ENCODE assay signal across 19 cellular contexts in the genomic region with DNA sequence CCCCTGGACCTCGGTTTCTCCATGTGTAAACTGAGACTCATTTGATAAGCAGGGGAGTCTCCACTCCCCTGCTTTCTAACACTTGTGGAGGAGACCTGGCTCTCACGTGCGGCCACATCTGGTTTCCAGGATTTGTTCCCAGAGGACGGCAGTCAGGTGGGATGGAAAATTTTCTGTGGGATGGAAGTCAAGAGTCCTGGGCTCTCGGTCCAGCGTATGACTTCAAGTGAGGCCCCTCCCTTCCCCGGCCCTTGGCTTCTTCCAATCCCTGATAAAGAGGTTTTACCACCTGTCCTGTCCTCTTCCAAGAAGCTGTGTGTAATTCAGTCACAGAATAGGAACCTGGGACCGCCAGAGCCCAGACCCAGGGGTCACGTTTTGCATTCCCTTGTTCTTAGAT. TPM values are rescaled to one million over a fixed set of nuclear protein-coding genes. Genes with fewer than 3 reads are reported as not detected.
DNase-seq lines count a peak whose midpoint lies in the region; ATAC-seq and TF ChIP-seq lines count a peak whose summit lies in the region.
"Had no signal": no experiment of that assay in that cellular context is flagged by ENCODE, and none has a peak within 500 bp of the region (broad histone marks: within the 10 kb centered on the region; RNA-seq: fewer than 3 reads in every experiment).

No MANE protein-coding gene starts in this region.

- TF ChIP-seq CTCF in body of pancreas (IDR thresholded peaks at IDR 0.05): no peak
- TF ChIP-seq CTCF in heart left ventricle (IDR thresholded peaks at IDR 0.05): no peak
- no peak for TF ChIP-seq CTCF in omental fat pad (IDR thresholded peaks at IDR 0.05)
- no peak for TF ChIP-seq CTCF in testis (IDR thresholded peaks at IDR 0.05)

- peak; percentile 85 for ATAC-seq in body of pancreas
- ATAC-seq in heart left ventricle: peak in 3 of 4 donors; percentile 12 to 35 (median 21)
- ATAC-seq in omental fat pad (ENCODE audit: low FRiP score): peak; percentile 23
- ATAC-seq in HG03460 (IDR thresholded peaks at IDR 0.05; ENCODE audit: unreplicated experiment): no peak
- no peak for ATAC-seq in HG03039 (IDR thresholded peaks at IDR 0.05; ENCODE audit: unreplicated experiment)
- ATAC-seq in HG03097 (IDR thresholded peaks at IDR 0.05; ENCODE audit: low FRiP score, unreplicated experiment): no peak

- DNase-seq in body of pancreas (peak; percentile 61 to 87 (median 82)), heart left ventricle (no peak), omental fat pad (ENCODE audit: low spot score) (no peak), testis (no peak)
- DNase-seq in activated CD4-positive, alpha-beta memory T cell treated with anti-CD3 and anti-CD28 coated beads for 36 hours: no peak
- DNase-seq: Calu3; CD4-positive, alpha-beta memory T cell; DMS53; NCI-H1105 treated with DMSO at 0.1 percent for 48 hours; NCI-H1694 treated with DMSO at 0.1 percent for 48 hours; NCI-H2107; NCI-H446; NCI-H69 had no signal

- H3K27ac ChIP-seq in body of pancreas (peak overlapping the region; percentile 59 to 73 (median 64)), heart left ventricle (peak overlapping the region in 11 of 12 donors; percentile 31 to 80 (median 43)), testis (peak overlapping the region; percentile 42 to 69)
- H3K27ac ChIP-seq: HL-60 had no signal

- CTCF ChIA-PET in activated CD4-positive, alpha-beta memory T cell treated with anti-CD3 and anti-CD28 coated beads for 36 hours (lab: Charles Lee): interaction anchor here (1.2 kb wide), 1 partner anchor 62 kb away, joined by 3 read pairs; no protein-coding TSS in a partner anchor

- TF ChIP-seq POLR2A in body of pancreas (IDR thresholded peaks at IDR 0.05) (no peak), heart left ventricle (IDR thresholded peaks at IDR 0.05) (no peak), testis (IDR thresholded peaks at IDR 0.05) (no peak)

- H3K4me1 Mint-ChIP-seq in activated CD4-positive, alpha-beta memory T cell treated with anti-CD3 and anti-CD28 coated beads for 36 hours (ENCODE audit: low read depth): no peaks in the 10 kb centered on the region
- H3K4me1 Mint-ChIP-seq: CD4-positive, alpha-beta memory T cell; IgD-negative memory B cell had no signal

- H3K4me3 ChIP-seq in body of pancreas (no peak overlapping the region), heart left ventricle (no peak overlapping the region), testis (no peak overlapping the region)

- H3K36me3 ChIP-seq in body of pancreas (replicated peaks in 1 of 2; ENCODE audit: insufficient read depth in 1 of 2, low read depth in 2 of 2) (no peaks in the 10 kb centered on the region), heart left ventricle (peaks cover 0 to 39% (median 4%) of the 10 kb centered on the region in 9 donors), testis (ENCODE audit: low read depth, missing control alignments) (no peaks in the 10 kb centered on the region)

- WGBS in body of pancreas, 2 donors: 33 to 37% methylated on average over 9 of the region's 9 CpGs
- WGBS in heart left ventricle, 4 donors: 44 to 54% (median 49%) methylated on average over 9 of the region's 9 CpGs
- 65 to 71% methylated on average over 9 of the region's 9 CpGs for WGBS in testis, 2 donors

- H3K4me1 ChIP-seq in body of pancreas (peaks cover 24% of the 10 kb centered on the region), heart left ventricle (peaks cover 0 to 53% (median 23%) of the 10 kb centered on the region in 12 donors), testis (peaks cover 6% of the 10 kb centered on the region)

- H3K9me3 ChIP-seq in body of pancreas: no peaks in the 10 kb centered on the region
- H3K9me3 ChIP-seq in heart left ventricle: peaks cover 0 to 9% (median 0%) of the 10 kb centered on the region in 12 donors
- H3K9me3 ChIP-seq in testis: no peaks in the 10 kb centered on the region

- no peaks in the 10 kb centered on the region for H3K27me3 ChIP-seq in body of pancreas
- no peaks in the 10 kb centered on the region for H3K27me3 ChIP-seq in heart left ventricle
- H3K27me3 ChIP-seq in testis: no peaks in the 10 kb centered on the region

- H3K9me3 Mint-ChIP-seq in activated CD4-positive, alpha-beta memory T cell treated with anti-CD3 and anti-CD28 coated beads for 36 hours: no peaks in the 10 kb centered on the region
- H3K9me3 Mint-ChIP-seq: CD4-positive, alpha-beta memory T cell; IgD-negative memory B cell had no signal

- H3K27me3 Mint-ChIP-seq in activated CD4-positive, alpha-beta memory T cell treated with anti-CD3 and anti-CD28 coated beads for 36 hours: peaks cover 5% of the 10 kb centered on the region
- H3K27me3 Mint-ChIP-seq: IgD-negative memory B cell had no signal

- POLR2A ChIA-PET in activated CD4-positive, alpha-beta memory T cell treated with anti-CD3 and anti-CD28 coated beads for 36 hours (lab: Charles Lee): no interaction called here

- no peak overlapping the region for H3K4me3 Mint-ChIP-seq in activated CD4-positive, alpha-beta memory T cell treated with anti-CD3 and anti-CD28 coated beads for 36 hours
- H3K4me3 Mint-ChIP-seq: CD4-positive, alpha-beta memory T cell; IgD-negative memory B cell had no signal

- no peak overlapping the region for H3K27ac Mint-ChIP-seq in activated CD4-positive, alpha-beta memory T cell treated with anti-CD3 and anti-CD28 coated beads for 36 hours
- H3K27ac Mint-ChIP-seq: CD4-positive, alpha-beta memory T cell; IgD-negative memory B cell had no signal

- intact Hi-C loops in body of pancreas (cut with DNase I): no loop called here
- intact Hi-C loops in heart left ventricle (cut with DNase I): loop anchor here in 2 of 10 donors (5.0 kb wide), 1 partner anchor 34 kb away; the partner anchor contains the start of gene TMOD1 (in 2 of the 2)
- intact Hi-C loops in testis (cut with DNase I; ENCODE audit: low total_unique reads): no loop called here
- intact Hi-C loops in activated CD4-positive, alpha-beta memory T cell treated with anti-CD3 and anti-CD28 coated beads for 36 hours (cut with micrococcal nuclease): no loop called here

- no peaks in the 10 kb centered on the region for H3K36me3 Mint-ChIP-seq in activated CD4-positive, alpha-beta memory T cell treated with anti-CD3 and anti-CD28 coated beads for 36 hours
- H3K36me3 Mint-ChIP-seq: CD4-positive, alpha-beta memory T cell; IgD-negative memory B cell had no signal

RNA-seq across cellular contexts. Expression of gene TMOD1, which starts 35.0 kb away (rescaled TPM):
- total RNA-seq in body of pancreas: 10 to 100 TPM in 1 of 2 donors, 1 to 10 TPM in 1; 9.2 to 16.1 TPM
- total RNA-seq in heart left ventricle: 100 to 1,000 TPM; 106 to 201 (median 176) TPM
- polyA plus RNA-seq in heart left ventricle: 100 to 1,000 TPM in 1 of 2 donors, 10 to 100 TPM in 1; 96.4 to 136 TPM
- 10 to 100 TPM; 10.1 to 33.8 (median 21.0) TPM for total RNA-seq in omental fat pad
- total RNA-seq in testis: 1 to 10 TPM; 3.9 TPM
- 7.8 TPM for polyA plus RNA-seq in testis (ENCODE audit: insufficient read depth, low read depth, low replicate concordance)
- total RNA-seq in activated CD4-positive, alpha-beta memory T cell treated with anti-CD3 and anti-CD28 coated beads for 36 hours: 1 to 10 TPM; 1.7 to 2.5 TPM
- total RNA-seq: LHCN-M2 had no signal

Comparison
In these comparisons a context has a peak if more than half of its experiments do, and no peak if none do; other contexts are left out.
1. ATAC-seq: peak in body of pancreas (single experiment), heart left ventricle (3 of 4) and omental fat pad (single experiment); none in HG03460 (single experiment), HG03039 (single experiment) and HG03097 (single experiment).
2. DNase-seq: peak in body of pancreas (4 of 4); none in heart left ventricle (0 of 5), omental fat pad (single experiment), testis (single experiment) and activated CD4-positive, alpha-beta memory T cell treated with anti-CD3 and anti-CD28 coated beads for 36 hours (single experiment).
3. Peak in every context shown above with its lines, with median percentiles within 50 percentile points of each other: H3K27ac ChIP-seq.